16 cellular contexts compared by ENCODE assay signal in the genomic region with DNA sequence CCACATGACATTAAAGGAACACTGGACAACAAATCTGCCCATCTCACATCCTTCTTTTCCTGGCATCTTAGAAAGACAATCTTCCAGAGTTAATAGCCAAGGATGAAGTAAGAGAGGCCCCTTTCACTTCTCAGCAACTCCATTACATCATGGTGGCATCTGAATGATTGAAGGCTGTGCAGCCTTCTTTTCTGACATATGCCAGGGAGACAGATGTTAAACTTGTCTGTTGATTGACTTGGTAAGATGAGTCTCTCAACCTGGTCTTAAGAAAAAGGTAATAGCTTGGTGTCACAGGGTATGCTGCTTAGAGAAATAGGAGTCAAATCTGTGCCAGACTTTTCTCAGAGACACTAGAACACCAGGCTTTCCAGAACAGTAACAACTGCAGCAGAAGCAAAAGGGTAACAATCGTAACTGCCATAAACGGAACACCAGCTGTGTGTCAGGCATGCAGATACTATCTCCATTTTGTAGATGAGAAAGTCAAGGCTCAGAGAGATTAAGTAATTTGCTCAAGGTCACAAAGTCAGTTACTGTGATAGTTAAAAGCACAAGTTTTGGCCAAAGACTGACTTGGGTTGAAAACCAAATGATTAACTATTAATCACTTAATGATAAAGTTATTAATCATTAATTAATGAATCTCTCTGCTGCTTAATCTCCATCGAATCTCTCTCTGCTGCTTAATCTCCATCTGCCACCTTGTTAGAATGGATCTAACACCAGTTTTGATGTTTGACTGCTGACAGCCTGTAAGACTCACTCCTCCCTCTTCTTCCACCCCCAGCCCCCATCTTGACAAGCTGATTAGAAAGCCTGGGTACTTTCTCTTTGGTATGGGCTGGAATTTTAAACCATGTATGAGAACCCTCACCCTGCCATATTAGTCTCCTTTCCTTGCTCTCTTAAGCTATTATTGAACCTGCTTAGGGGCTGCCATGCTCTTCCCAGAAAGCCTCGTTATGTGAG.
"Had no signal": no experiment of that assay in that cellular context is flagged by ENCODE, and none has a peak within 500 bp of the region (broad histone marks: within the 10 kb centered on the region; RNA-seq: fewer than 3 reads in every experiment).

No MANE protein-coding gene starts in this region.

- H3K36me3 Mint-ChIP-seq: activated CD4-positive, alpha-beta memory T cell treated with anti-CD3 and anti-CD28 coated beads for 36 hours; activated naive CD4-positive, alpha-beta T cell treated with anti-CD3 and anti-CD28 coated beads, Interleukin-2, amount 50 U/mL, for 24 hours; natural killer cell treated with Interleukin-12 subunit alpha and Interleukin-12 subunit beta and Interleukin-15 and Interleukin-18, amount 100 ng/mL, for 72 hours had no signal

- DNase-seq: activated CD4-positive, alpha-beta memory T cell treated with anti-CD3 and anti-CD28 coated beads for 36 hours; activated CD4-positive, alpha-beta T cell treated with anti-CD3 and anti-CD28 coated beads for 36 hours; activated effector memory CD4-positive, alpha-beta T cell treated with Interleukin-2 at 50 U/mL for 16 hours; activated T-cell treated with anti-CD3 and anti-CD28 coated beads, Interleukin-2, amount 50 U/mL, for 24 hours; adrenal gland; hypothalamus; occipital lobe; right cardiac atrium; stimulated activated CD4-positive, alpha-beta T cell treated with anti-CD3 and anti-CD28 coated beads, Interleukin-4, amount 100 ng/mL, for 4 hours; T-helper 1 cell had no signal

- H3K36me3 ChIP-seq: adrenal gland, cardiac muscle cell, suprapubic skin had no signal

- H3K4me3 Mint-ChIP-seq: activated CD4-positive, alpha-beta memory T cell treated with anti-CD3 and anti-CD28 coated beads for 36 hours; activated CD4-positive, alpha-beta T cell treated with anti-CD3 and anti-CD28 coated beads for 36 hours; activated naive CD4-positive, alpha-beta T cell treated with anti-CD3 and anti-CD28 coated beads, Interleukin-2, amount 50 U/mL, for 24 hours; activated T-cell treated with anti-CD3 and anti-CD28 coated beads, Interleukin-2, amount 50 U/mL, for 24 hours; natural killer cell treated with Interleukin-12 subunit alpha and Interleukin-12 subunit beta and Interleukin-15 and Interleukin-18, amount 100 ng/mL, for 72 hours; stimulated activated naive CD8-positive, alpha-beta T cell treated with anti-CD3 and anti-CD28 coated beads, Interleukin-15, Interleukin-2, amounts not matched to agents 100 ng/mL and 50 ng/mL, for 24 hours had no signal

- ATAC-seq: activated CD4-positive, alpha-beta T cell treated with anti-CD3 and anti-CD28 coated beads for 36 hours; natural killer cell treated with Interleukin-12 subunit alpha and Interleukin-12 subunit beta and Interleukin-15 and Interleukin-18, amount 100 ng/mL, for 72 hours; right cardiac atrium had no signal

- H3K27ac ChIP-seq: cardiac muscle cell, suprapubic skin had no signal

- H3K27ac Mint-ChIP-seq: activated CD4-positive, alpha-beta memory T cell treated with anti-CD3 and anti-CD28 coated beads for 36 hours; activated CD4-positive, alpha-beta T cell treated with anti-CD3 and anti-CD28 coated beads for 36 hours; activated naive CD4-positive, alpha-beta T cell treated with anti-CD3 and anti-CD28 coated beads, Interleukin-2, amount 50 U/mL, for 24 hours; activated T-cell treated with anti-CD3 and anti-CD28 coated beads, Interleukin-2, amount 50 U/mL, for 24 hours; natural killer cell treated with Interleukin-12 subunit alpha and Interleukin-12 subunit beta and Interleukin-15 and Interleukin-18, amount 100 ng/mL, for 72 hours; stimulated activated naive CD8-positive, alpha-beta T cell treated with anti-CD3 and anti-CD28 coated beads, Interleukin-15, Interleukin-2, amounts not matched to agents 100 ng/mL and 50 ng/mL, for 24 hours had no signal

- H3K9me3 Mint-ChIP-seq: activated CD4-positive, alpha-beta memory T cell treated with anti-CD3 and anti-CD28 coated beads for 36 hours; activated naive CD4-positive, alpha-beta T cell treated with anti-CD3 and anti-CD28 coated beads, Interleukin-2, amount 50 U/mL, for 24 hours; activated T-cell treated with anti-CD3 and anti-CD28 coated beads, Interleukin-2, amount 50 U/mL, for 24 hours; natural killer cell treated with Interleukin-12 subunit alpha and Interleukin-12 subunit beta and Interleukin-15 and Interleukin-18, amount 100 ng/mL, for 72 hours; stimulated activated naive CD8-positive, alpha-beta T cell treated with anti-CD3 and anti-CD28 coated beads, Interleukin-15, Interleukin-2, amounts not matched to agents 100 ng/mL and 50 ng/mL, for 24 hours had no signal

- H3K4me3 ChIP-seq: adrenal gland, cardiac muscle cell, skin epidermis, suprapubic skin had no signal

- H3K4me1 Mint-ChIP-seq: activated CD4-positive, alpha-beta T cell treated with anti-CD3 and anti-CD28 coated beads for 36 hours; activated naive CD4-positive, alpha-beta T cell treated with anti-CD3 and anti-CD28 coated beads, Interleukin-2, amount 50 U/mL, for 24 hours had no signal

- H3K27me3 ChIP-seq: adrenal gland, cardiac muscle cell, suprapubic skin had no signal

- H3K9me3 ChIP-seq: adrenal gland, suprapubic skin had no signal
